Comparison of ENCODE assay signal across 8 cellular contexts in genomic region chr15:72199721-72200212, GRCh38. TPM values are rescaled to one million over a fixed set of nuclear protein-coding genes. Genes with fewer than 3 reads are reported as not detected.
DNase-seq lines count a peak whose midpoint lies in the region; FAIRE-seq and TF ChIP-seq lines count a peak whose summit lies in the region.

No MANE protein-coding gene starts in this region.

- intact Hi-C loops in left ventricle myocardium inferior (cut with micrococcal nuclease), result no loop called here

- DNase-seq in A172 (ENCODE audit: low spot score) (peak; percentile 76), GM18507 (ENCODE audit: extremely low spot score, insufficient read length, low read depth) (peak; percentile 46), NB4 (ENCODE audit: low read depth) (peak; percentile 76), T-helper 2 cell (peak in 4 of 5 experiments; percentile 44 to 73 (median 58)), amniotic epithelial cell (ENCODE audit: low read depth) (peak; percentile 67), left ventricle myocardium inferior (peak; percentile 76), retinal pigment epithelial cell (ENCODE audit: low read depth) (no peak), GOT3 (lab: John Stamatoyannopoulos, UW) (no peak)

- H3K4me3 ChIP-seq in NB4 (ENCODE audit: low read depth, low read length) (no peak overlapping the region), left ventricle myocardium inferior (no peak overlapping the region), retinal pigment epithelial cell (ENCODE audit: low read length) (no peak overlapping the region)

- peaks cover 64% of the 10 kb centered on the region for H3K4me1 ChIP-seq in left ventricle myocardium inferior

- FAIRE-seq in GM18507 (lab: Jason Lieb, UNC), result peak; percentile 92

- H3K27ac ChIP-seq in left ventricle myocardium inferior (replicated peaks), result peak overlapping the region; percentile 85

- peak; percentile 88 for TF ChIP-seq CTCF in NB4 (IDR thresholded peaks at IDR 0.05; ENCODE audit: low read depth, low read length)
- peak; percentile 95 for TF ChIP-seq CTCF in left ventricle myocardium inferior (IDR thresholded peaks at IDR 0.05; ENCODE audit: borderline replicate concordance)
- TF ChIP-seq CTCF in retinal pigment epithelial cell (conservative IDR thresholded peaks at IDR 0.05; ENCODE audit: low read depth, low read length), result peak; percentile 97

- no peak for TF ChIP-seq POLR2A in NB4 (IDR thresholded peaks at IDR 0.05; ENCODE audit: extremely low read depth, insufficient read length)

- H3K9me3 ChIP-seq in left ventricle myocardium inferior (replicated peaks), result no peaks in the 10 kb centered on the region

- H3K27me3 ChIP-seq in left ventricle myocardium inferior (ENCODE audit: low read depth), result peaks cover 22% of the 10 kb centered on the region

- peaks cover 62% of the 10 kb centered on the region for H3K36me3 ChIP-seq in left ventricle myocardium inferior

RNA-seq across cellular contexts. Expression of gene GRAMD2A, which starts 2.2 kb away (rescaled TPM):
- 3.2 TPM in 1 of 2 replicates, not detected in the other for total RNA-seq in A172 (2014; rRNA removed; shearing (Covaris generic))
- not detected for total RNA-seq in left ventricle myocardium inferior

RNA-seq across cellular contexts. Expression of gene PKM, which starts 31.2 kb away (rescaled TPM):
- total RNA-seq in A172 (2014; rRNA removed; shearing (Covaris generic)), result 2,848 and 2,886 TPM in 2 replicates
- total RNA-seq in left ventricle myocardium inferior, result 1,009 TPM

Comparison
In these comparisons a context has a peak if more than half of its experiments do, and no peak if none do; other contexts are left out.
1. DNase-seq: peak in A172 (single experiment), GM18507 (single experiment), NB4 (single experiment), T-helper 2 cell (4 of 5), amniotic epithelial cell (single experiment) and left ventricle myocardium inferior (single experiment); none in retinal pigment epithelial cell (single experiment) and GOT3 (single experiment).
2. Peak in every context shown above with its lines, with median percentiles within 50 percentile points of each other: CTCF ChIP-seq.